Comparison of ENCODE assay signal across 1 cellular context in the genomic region with DNA sequence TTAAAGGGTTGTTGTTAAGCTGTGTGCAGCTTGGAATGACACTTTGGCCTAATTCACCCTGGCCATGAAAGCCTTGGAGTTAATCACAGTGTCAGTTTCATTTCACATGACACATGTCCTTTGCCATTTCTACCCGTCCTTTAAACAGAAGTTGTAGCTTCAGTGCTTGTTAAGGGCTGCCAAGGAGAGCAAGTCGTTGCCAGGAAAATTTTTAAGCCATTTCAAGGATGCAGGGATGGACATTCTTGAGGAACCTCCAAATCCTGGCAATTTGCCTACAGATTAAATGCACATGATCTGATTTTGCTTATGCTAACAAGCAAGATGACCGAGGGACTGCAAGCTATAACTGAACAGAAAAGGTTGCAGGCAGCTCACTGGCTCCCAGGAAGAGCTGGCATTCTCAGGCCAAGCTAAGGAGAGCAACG.
TF ChIP-seq lines count a peak whose summit lies in the region.

No MANE protein-coding gene starts in this region.

TF ChIP-seq in HEK293T, 16 proteins besides CTCF, POLR2A, EP300 and RAD21 (continued from another document):
- TF ChIP-seq BHLHE40 (IDR thresholded peaks at IDR 0.05; ENCODE audit: borderline replicate concordance), result no peak
- TF ChIP-seq FOXK2 (IDR thresholded peaks at IDR 0.05), result no peak
- no peak for TF ChIP-seq HDGF (IDR thresholded peaks at IDR 0.05; ENCODE audit: borderline replicate concordance)
